In genomic region chr13:75352641-75353327, GRCh38 we compare ENCODE assay signal across 27 cellular contexts.
"Had no signal": no experiment of that assay in that cellular context is flagged by ENCODE, and none has a peak within 500 bp of the region (broad histone marks: within the 10 kb centered on the region; RNA-seq: fewer than 3 reads in every experiment).

No MANE protein-coding gene starts in this region.

- H3K4me3 Mint-ChIP-seq: mesothelial cell of epicardium; naive B cell; natural killer cell treated with Interleukin-12 subunit alpha and Interleukin-12 subunit beta and Interleukin-15 and Interleukin-18, amount 100 ng/mL, for 72 hours; neural crest cell; stimulated activated naive B cell treated with anti-CD40 and anti-IgM and Interleukin-4, amounts not matched to agents 10 μg/mL and 1 μg/mL and 100 μg/mL, for 72 hours; stimulated activated naive CD8-positive, alpha-beta T cell treated with anti-CD3 and anti-CD28 coated beads, Interleukin-15, amount 100 ng/mL, for 72 hours had no signal

- H3K36me3 Mint-ChIP-seq: naive B cell; stimulated activated naive B cell treated with anti-CD40 and anti-IgM and Interleukin-4, amounts not matched to agents 10 μg/mL and 1 μg/mL and 100 μg/mL, for 72 hours had no signal

- H3K4me3 ChIP-seq: coronary artery, esophagus squamous epithelium, heart right ventricle, left lung, mucosa of descending colon, prostate gland, sigmoid colon, skin epidermis, spleen, suprapubic skin, thyroid gland, vagina had no signal

- H3K4me1 ChIP-seq: esophagus squamous epithelium, left lung, suprapubic skin, thyroid gland, vagina had no signal

- H3K9me3 Mint-ChIP-seq: natural killer cell treated with Interleukin-12 subunit alpha and Interleukin-12 subunit beta and Interleukin-15 and Interleukin-18, amount 100 ng/mL, for 72 hours; neural crest cell; stimulated activated naive B cell treated with anti-CD40 and anti-IgM and Interleukin-4, amounts not matched to agents 10 μg/mL and 1 μg/mL and 100 μg/mL, for 72 hours; stimulated activated naive CD8-positive, alpha-beta T cell treated with anti-CD3 and anti-CD28 coated beads, Interleukin-15, amount 100 ng/mL, for 72 hours had no signal

- H3K9me3 ChIP-seq: esophagus squamous epithelium, heart right ventricle, left lung, mucosa of descending colon, prostate gland, sigmoid colon, suprapubic skin, thyroid gland, vagina had no signal

- DNase-seq: dermis blood vessel endothelial cell; effector memory CD4-positive, alpha-beta T cell; erythroblast; esophagus squamous epithelium; foreskin melanocyte; glutamatergic neuron; heart right ventricle; hippocampal formation; left cardiac atrium; left lung; mesenchymal stem cell; mucosa of descending colon; naive B cell; sigmoid colon; spleen; stimulated activated naive B cell treated with anti-CD40 and anti-IgM and Interleukin-4, amounts not matched to agents 10 μg/mL and 1 μg/mL and 100 μg/mL, for 72 hours; stimulated activated naive CD8-positive, alpha-beta T cell treated with anti-CD3 and anti-CD28 coated beads, Interleukin-15, amount 100 ng/mL, for 72 hours; thyroid gland; trophoblast cell had no signal

- H3K27me3 Mint-ChIP-seq: naive B cell; natural killer cell treated with Interleukin-12 subunit alpha and Interleukin-12 subunit beta and Interleukin-15 and Interleukin-18, amount 100 ng/mL, for 72 hours; stimulated activated naive B cell treated with anti-CD40 and anti-IgM and Interleukin-4, amounts not matched to agents 10 μg/mL and 1 μg/mL and 100 μg/mL, for 72 hours; stimulated activated naive CD8-positive, alpha-beta T cell treated with anti-CD3 and anti-CD28 coated beads, Interleukin-15, amount 100 ng/mL, for 72 hours had no signal

- H3K4me1 Mint-ChIP-seq: naive B cell had no signal

- H3K27ac ChIP-seq: coronary artery, esophagus squamous epithelium, left lung, prostate gland, sigmoid colon, skin epidermis, spleen, suprapubic skin, thyroid gland, vagina had no signal

- ATAC-seq: left lung; mucosa of descending colon; stimulated activated naive B cell treated with anti-CD40 and anti-IgM and Interleukin-4, amounts not matched to agents 10 μg/mL and 1 μg/mL and 100 μg/mL, for 72 hours; stimulated activated naive CD8-positive, alpha-beta T cell treated with anti-CD3 and anti-CD28 coated beads, Interleukin-15, amount 100 ng/mL, for 72 hours had no signal

- H3K36me3 ChIP-seq: left lung, prostate gland, sigmoid colon, spleen, thyroid gland had no signal

- H3K27ac Mint-ChIP-seq: mesothelial cell of epicardium; naive B cell; stimulated activated naive B cell treated with anti-CD40 and anti-IgM and Interleukin-4, amounts not matched to agents 10 μg/mL and 1 μg/mL and 100 μg/mL, for 72 hours had no signal

- H3K27me3 ChIP-seq: esophagus squamous epithelium, heart right ventricle, left lung, sigmoid colon, spleen, suprapubic skin, thyroid gland, vagina had no signal
